ENCODE assay signal across 13 cellular contexts in the genomic region with DNA sequence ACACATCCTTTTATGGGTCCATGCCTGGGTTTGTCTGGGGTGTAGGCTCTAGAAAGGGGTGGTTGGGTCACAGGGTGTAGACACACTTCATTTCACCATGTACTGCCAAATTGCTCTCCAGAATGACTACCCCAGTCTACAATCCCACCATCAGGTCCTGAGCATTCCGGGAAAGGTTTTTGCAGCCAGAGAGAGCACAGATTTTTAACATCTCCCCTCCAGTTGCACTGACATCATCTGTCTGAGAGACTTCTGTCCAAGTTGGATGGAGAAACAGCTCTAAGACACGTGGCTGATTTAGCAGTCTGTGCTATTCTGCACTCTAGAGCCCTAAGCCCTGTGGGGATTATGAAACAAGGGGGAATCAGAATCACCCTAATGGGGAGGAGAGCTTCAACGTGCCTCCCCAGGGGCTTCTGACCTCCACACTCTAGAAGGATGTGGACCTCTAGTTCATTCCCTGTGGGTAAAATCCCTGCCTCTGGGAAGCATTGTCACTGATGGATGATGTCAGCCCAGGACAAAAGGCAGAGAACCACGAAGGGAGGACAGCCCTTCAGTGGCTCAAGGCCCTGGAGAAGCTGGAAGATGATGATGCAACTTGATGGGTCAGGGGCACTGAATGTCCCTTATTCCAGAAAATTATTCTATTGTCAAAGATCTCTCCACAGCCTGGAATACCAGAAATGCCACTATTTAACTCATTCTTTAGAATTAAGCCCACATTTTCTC.
DNase-seq lines count a peak whose midpoint lies in the region; ATAC-seq and TF ChIP-seq lines count a peak whose summit lies in the region.
"Had no signal": no experiment of that assay in that cellular context is flagged by ENCODE, and none has a peak within 500 bp of the region (broad histone marks: within the 10 kb centered on the region; RNA-seq: fewer than 3 reads in every experiment).

No MANE protein-coding gene starts in this region.

- H3K36me3 ChIP-seq in IMR-90 (ENCODE audit: control insufficient read depth, insufficient read depth, low read length) (no peaks in the 10 kb centered on the region), suprapubic skin (no peaks in the 10 kb centered on the region), smooth muscle cell (ENCODE audit: low read depth) (no peaks in the 10 kb centered on the region)

- no peaks in the 10 kb centered on the region for H4K20me1 ChIP-seq in IMR-90 (ENCODE audit: insufficient read depth, low read length)
- H4K20me1 ChIP-seq in smooth muscle cell (ENCODE audit: low read depth): no peaks in the 10 kb centered on the region

- no TSS peak for BruUV-seq in IMR-90 (replicated peaks; lab: Mats Ljungman, UMichigan)

- peak overlapping the region; percentile 95 for H2BK20ac ChIP-seq in IMR-90 (ENCODE audit: low read depth, low read length)

- H3K23ac ChIP-seq in IMR-90 (ENCODE audit: low read depth, low read length): peak overlapping the region; percentile 57; the same call in 1 of the 2 replicates

- peak overlapping the region; percentile 87 for H4K91ac ChIP-seq in IMR-90 (ENCODE audit: insufficient read depth, low read depth, low read length)

- peak overlapping the region; percentile 96 for H2BK5ac ChIP-seq in IMR-90 (ENCODE audit: low read depth, low read length, poor library complexity, severe bottlenecking)

- peak overlapping the region; percentile 88 for H2BK120ac ChIP-seq in IMR-90 (ENCODE audit: low read depth, low read length)

- H3K4me3 ChIP-seq in IMR-90 (ENCODE audit: insufficient read depth, low read depth, low read length): no peak overlapping the region
- no peak overlapping the region for H3K4me3 ChIP-seq in choroid plexus epithelial cell (ENCODE audit: low read depth, low read length)
- no peak overlapping the region for H3K4me3 ChIP-seq in suprapubic skin
- H3K4me3 ChIP-seq in smooth muscle cell: no peak overlapping the region
- H3K4me3 ChIP-seq: hepatocyte had no signal

- dilution Hi-C loops in IMR-90 (cut with HindIII; ENCODE audit: low sequenced_read_pairs, unreplicated experiment): no loop called here

- H3K18ac ChIP-seq in IMR-90 (ENCODE audit: low read depth, low read length): peak overlapping the region; percentile 94

- no peaks in the 10 kb centered on the region for H3F3A ChIP-seq in smooth muscle cell (ENCODE audit: low read depth)

- H2BK15ac ChIP-seq in IMR-90 (ENCODE audit: low read depth, low read length): peak overlapping the region; percentile 96; the same call in 2 of the 3 replicates

- H2AFZ ChIP-seq in IMR-90 (replicated peaks; ENCODE audit: low read length, poor library complexity) (peak overlapping the region; percentile 9), smooth muscle cell (ENCODE audit: low read depth) (no peak overlapping the region)
- H2AFZ ChIP-seq: hepatocyte had no signal

- H3K14ac ChIP-seq in IMR-90 (replicated peaks; ENCODE audit: low read depth, low read length): peak overlapping the region; percentile 74

- H3K4me1 ChIP-seq in IMR-90 (ENCODE audit: control insufficient read depth, insufficient read depth, low read length) (peaks cover 44% of the 10 kb centered on the region), suprapubic skin (peaks cover 48% of the 10 kb centered on the region), smooth muscle cell (ENCODE audit: low read depth) (no peaks in the 10 kb centered on the region)

- TF ChIP-seq CTCF in IMR-90 (conservative IDR thresholded peaks at IDR 0.05; ENCODE audit: low read depth, low read length) (no peak), choroid plexus epithelial cell (conservative IDR thresholded peaks at IDR 0.05; ENCODE audit: low read depth, low read length) (no peak), suprapubic skin (IDR thresholded peaks at IDR 0.05) (no peak), smooth muscle cell (IDR thresholded peaks at IDR 0.05; ENCODE audit: borderline replicate concordance, insufficient read depth, poor library complexity, severe bottlenecking) (no peak)

- DNase-seq in IMR-90 (peak; percentile 74), choroid plexus epithelial cell (ENCODE audit: low read depth) (peak; percentile 77), iris pigment epithelial cell (ENCODE audit: low read depth) (peak; percentile 84), suprapubic skin (ENCODE audit: low spot score in 2 of 2) (no peak), hippocampal formation (lab: John Stamatoyannopoulos, UW) (no peak), Kasumi-1 (lab: John Stamatoyannopoulos, UW) (no peak), smooth muscle cell (lab: John Stamatoyannopoulos, UW; ENCODE audit: unreplicated experiment) (no peak)
- DNase-seq: activated CD4-positive, alpha-beta T cell treated with anti-CD3 and anti-CD28 coated beads, Interleukin-2, amount 50 U/mL, for 48 hours; H9; NCI-H1694 treated with DMSO at 0.1 percent for 48 hours; T-helper 1 cell had no signal

- peak overlapping the region; percentile 85 to 89 for H4K8ac ChIP-seq in IMR-90 (ENCODE audit: low read depth in 2 of 2, low read length in 2 of 2)

- H3K9ac ChIP-seq in IMR-90 (ENCODE audit: low read depth, low read length) (no peak overlapping the region; the same call in 1 of the 2 replicates), smooth muscle cell (ENCODE audit: low read depth) (no peak overlapping the region)

- H2AK5ac ChIP-seq in IMR-90 (ENCODE audit: low read depth, low read length): peak overlapping the region; percentile 96

- TF ChIP-seq POLR2A in IMR-90 (IDR thresholded peaks at IDR 0.05; ENCODE audit: low read depth, low read length) (no peak), suprapubic skin (IDR thresholded peaks at IDR 0.05) (no peak)

- peak; percentile 13 for ATAC-seq in IMR-90 (ENCODE audit: low read depth)
- no peak for ATAC-seq in GM18868 (IDR thresholded peaks at IDR 0.05; ENCODE audit: unreplicated experiment)

- in situ Hi-C loops in IMR-90 (cut with MboI; ENCODE audit: low sequenced_read_pairs): no loop called here

- TF ChIP-seq EP300 in suprapubic skin (IDR thresholded peaks at IDR 0.05): no peak

- H3K9me3 ChIP-seq in IMR-90 (ENCODE audit: control insufficient read depth, insufficient read depth, low read length): no peaks in the 10 kb centered on the region
- H3K9me3 ChIP-seq in suprapubic skin: no peaks in the 10 kb centered on the region
- no peaks in the 10 kb centered on the region for H3K9me3 ChIP-seq in smooth muscle cell (replicated peaks; ENCODE audit: low read depth)

- intact Hi-C loops in IMR-90 (cut with micrococcal nuclease): no loop called here

- no peak overlapping the region for H3K4me2 ChIP-seq in IMR-90 (ENCODE audit: low read depth, low read length)
- no peak overlapping the region for H3K4me2 ChIP-seq in smooth muscle cell
- H3K4me2 ChIP-seq: hepatocyte had no signal

- peak overlapping the region; percentile 90 for H2AK9ac ChIP-seq in IMR-90 (replicated peaks; ENCODE audit: low read depth, low read length, poor library complexity)

- POLR2A ChIA-PET in IMR-90 (lab: Charles Lee; ENCODE audit: unreplicated experiment): no interaction called here

- no peaks in the 10 kb centered on the region for H3K79me1 ChIP-seq in IMR-90 (ENCODE audit: low read depth in 1 of 2, low read length in 2 of 2)

- H3K27me3 ChIP-seq in IMR-90 (ENCODE audit: control insufficient read depth, insufficient read depth, low read length) (no peaks in the 10 kb centered on the region), suprapubic skin (no peaks in the 10 kb centered on the region), smooth muscle cell (ENCODE audit: low read depth) (no peaks in the 10 kb centered on the region)
- H3K27me3 ChIP-seq: hepatocyte had no signal

- no CpG with 5 or more reads among the region's 4 CpGs for WGBS in IMR-90 (ENCODE audit: extremely low coverage in 2 of 2, insufficient read length in 1 of 2), 2 experiments
- WGBS in suprapubic skin: 41% methylated on average over 4 of the region's 4 CpGs
- 73% methylated on average over 4 of the region's 4 CpGs for WGBS in smooth muscle cell (ENCODE audit: low lambda C conversion rate)

- CTCF ChIA-PET in IMR-90 (lab: Yijun Ruan, JAX): no interaction called here

- H3K9me1 ChIP-seq in IMR-90 (ENCODE audit: insufficient read depth, low read length): peaks cover 24% of the 10 kb centered on the region

- peak overlapping the region; percentile 81 for H4K5ac ChIP-seq in IMR-90 (ENCODE audit: low read depth, low read length)

- H3K56ac ChIP-seq in IMR-90 (ENCODE audit: extremely low read depth, insufficient read depth, low read length): no peak overlapping the region; the same call in 1 of the 2 replicates

- peak overlapping the region; percentile 92 for H3K4ac ChIP-seq in IMR-90 (ENCODE audit: low read depth, low read length)

- no peaks in the 10 kb centered on the region for H3K79me2 ChIP-seq in smooth muscle cell (ENCODE audit: low read depth)
- H3K79me2 ChIP-seq: hepatocyte had no signal

- H3K27ac ChIP-seq in IMR-90 (ENCODE audit: insufficient read depth, low read length) (peak overlapping the region; percentile 88; the same call in 1 of the 2 replicates), suprapubic skin (peak overlapping the region; percentile 76), smooth muscle cell (ENCODE audit: low read depth) (no peak overlapping the region)
- H3K27ac ChIP-seq: hepatocyte had no signal

- TF ChIP-seq RAD21 in IMR-90 (IDR thresholded peaks at IDR 0.05; ENCODE audit: low read length): no peak

TF ChIP-seq in IMR-90, 13 proteins besides CTCF, POLR2A, EP300 and RAD21:
- no peak for TF ChIP-seq MXI1 (IDR thresholded peaks at IDR 0.05; ENCODE audit: borderline replicate concordance, low read depth, low read length)
- no peak for TF ChIP-seq CHD1 (IDR thresholded peaks at IDR 0.05; ENCODE audit: low read depth, low read length)
- TF ChIP-seq RFX5 (IDR thresholded peaks at IDR 0.05; ENCODE audit: low read depth, low read length): no peak
- TF ChIP-seq FOS (IDR thresholded peaks at IDR 0.05; ENCODE audit: low read depth, low read length): 0 out of 2 replicates have a peak, but pooled peaks have one; percentile 5
- TF ChIP-seq ELK1 (IDR thresholded peaks at IDR 0.05; ENCODE audit: borderline replicate concordance, low read depth, low read length): no peak
- TF ChIP-seq BHLHE40 (IDR thresholded peaks at IDR 0.05; ENCODE audit: low read depth, low read length): no peak
- peak; percentile 67 for TF ChIP-seq CEBPB (IDR thresholded peaks at IDR 0.05; ENCODE audit: low read depth, low read length)

Comparison
In these comparisons a context has a peak if more than half of its experiments do, and no peak if none do; other contexts are left out.
1. DNase-seq: peak in IMR-90 (single experiment), choroid plexus epithelial cell (single experiment) and iris pigment epithelial cell (single experiment); none in suprapubic skin (0 of 2), hippocampal formation (0 of 2), Kasumi-1 (0 of 2) and smooth muscle cell (single experiment).